In the genomic region with DNA sequence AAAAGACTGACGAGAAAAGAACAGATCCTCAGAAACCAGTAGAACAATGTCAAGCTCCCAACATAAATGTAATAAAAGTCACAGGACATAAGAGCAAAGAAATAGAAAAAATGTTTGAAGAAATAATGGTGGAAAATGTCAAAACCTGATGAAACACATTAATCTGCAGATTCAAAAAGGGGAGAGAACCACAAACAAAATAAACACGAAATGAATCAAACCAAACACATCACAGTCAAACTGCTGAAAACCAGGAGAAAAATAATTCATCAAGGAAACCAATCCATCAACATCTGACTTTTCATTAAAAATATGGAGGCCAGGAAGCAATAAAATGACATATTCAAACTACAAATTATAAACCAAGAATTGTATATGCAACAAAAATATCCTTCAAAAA, we compare ENCODE assay signal across 24 cellular contexts. TPM values are rescaled to one million over a fixed set of nuclear protein-coding genes. Genes with fewer than 3 reads are reported as not detected.
DNase-seq lines count a peak whose midpoint lies in the region; ATAC-seq, FAIRE-seq and TF ChIP-seq lines count a peak whose summit lies in the region.
"Had no signal": no experiment of that assay in that cellular context is flagged by ENCODE, and none has a peak within 500 bp of the region (broad histone marks: within the 10 kb centered on the region; RNA-seq: fewer than 3 reads in every experiment).

No MANE protein-coding gene starts in this region.

- no peak for TF ChIP-seq RAD21 in H1 (IDR thresholded peaks at IDR 0.05 in 1 of 2, conservative IDR thresholded peaks at IDR 0.05 in 1 of 2; ENCODE audit: low read depth in 2 of 2, low read length in 2 of 2)

- CTCF ChIA-PET in HEK293 (lab: Yijun Ruan, JAX), result no interaction called here
- CTCF ChIA-PET in H1 (lab: Charles Lee; ENCODE audit: partially characterized antibody), result no interaction called here

- no peaks in the 10 kb centered on the region for H3K36me3 Mint-ChIP-seq in natural killer cell
- peaks cover 7% of the 10 kb centered on the region for H3K36me3 Mint-ChIP-seq in natural killer cell treated with Interleukin-12 subunit alpha and Interleukin-12 subunit beta and Interleukin-15 and Interleukin-18, amount 100 ng/mL, for 72 hours
- peaks cover 35 to 47% of the 10 kb centered on the region in 2 donors for H3K36me3 Mint-ChIP-seq in stimulated activated naive B cell treated with anti-CD40 and anti-IgM and Interleukin-4, amounts not matched to agents 10 μg/mL and 1 μg/mL and 100 μg/mL, for 72 hours

- intact Hi-C loops in natural killer cell (cut with micrococcal nuclease), result loop anchor here (5.0 kb wide), 1 partner anchor 33 kb away; the partner anchor contains the start of gene TRIM33

- H3K79me1 ChIP-seq in H1 (ENCODE audit: low read depth, low read length), result peaks cover 4% of the 10 kb centered on the region; the same call in 1 of the 2 replicates

- no peak overlapping the region for H2BK5ac ChIP-seq in H1 (ENCODE audit: low read depth, low read length)

- H3K4me3 Mint-ChIP-seq in natural killer cell, result peak overlapping the region; percentile 49
- H3K4me3 Mint-ChIP-seq in natural killer cell treated with Interleukin-12 subunit alpha and Interleukin-12 subunit beta and Interleukin-15 and Interleukin-18, amount 100 ng/mL, for 72 hours, result no peak overlapping the region
- H3K4me3 Mint-ChIP-seq in stimulated activated naive B cell treated with anti-CD40 and anti-IgM and Interleukin-4, amounts not matched to agents 10 μg/mL and 1 μg/mL and 100 μg/mL, for 72 hours, result no peak overlapping the region

- TF ChIP-seq EP300 in H1 (IDR thresholded peaks at IDR 0.05; ENCODE audit: borderline replicate concordance in 1 of 2, low read depth in 2 of 2, low read length in 2 of 2), result no peak

- DNase-seq in natural killer cell (no peak), H1 (ENCODE audit: low read depth in 1 of 2, low spot score in 2 of 2) (no peak), NCI-H82 treated with DMSO at 0.1 percent for 48 hours (lab: John Stamatoyannopoulos, UW; ENCODE audit: unreplicated experiment) (no peak)
- DNase-seq in natural killer cell treated with Interleukin-12 subunit alpha and Interleukin-12 subunit beta and Interleukin-15 and Interleukin-18, amount 100 ng/mL, for 72 hours (ENCODE audit: low spot score), result no peak
- DNase-seq in stimulated activated naive B cell treated with anti-CD40 and anti-IgM and Interleukin-4, amounts not matched to agents 10 μg/mL and 1 μg/mL and 100 μg/mL, for 72 hours, result no peak
- DNase-seq: AML-193, IMR-90, KG1, MG63, NCI-H2029, NCI-H446, NCI-H524 treated with DMSO at 0.1 percent for 48 hours, NCI-H774, PC-9, SJCRH30 had no signal

- no peak overlapping the region for H3K4me3 ChIP-seq in HEK293 (ENCODE audit: low read depth, low read length)
- no peak overlapping the region for H3K4me3 ChIP-seq in H1 (ENCODE audit: extremely low read depth in 1 of 4, insufficient read depth in 2 of 4, low read depth in 3 of 4, low read length in 4 of 4)
- H3K4me3 ChIP-seq: MG63, PC-9, SJCRH30 had no signal

- no peak overlapping the region for H3K4ac ChIP-seq in H1 (replicated peaks; ENCODE audit: insufficient read length, low read depth, low read length)

- no peak overlapping the region for H3K56ac ChIP-seq in H1 (replicated peaks; ENCODE audit: insufficient read length, low read depth, low read length)

- H3K27me3 Mint-ChIP-seq in natural killer cell (ENCODE audit: low read depth in 2 of 2), result no peaks in the 10 kb centered on the region
- H3K27me3 Mint-ChIP-seq in natural killer cell treated with Interleukin-12 subunit alpha and Interleukin-12 subunit beta and Interleukin-15 and Interleukin-18, amount 100 ng/mL, for 72 hours, result no peaks in the 10 kb centered on the region
- no peaks in the 10 kb centered on the region for H3K27me3 Mint-ChIP-seq in stimulated activated naive B cell treated with anti-CD40 and anti-IgM and Interleukin-4, amounts not matched to agents 10 μg/mL and 1 μg/mL and 100 μg/mL, for 72 hours

- no peak overlapping the region for H3K14ac ChIP-seq in H1 (ENCODE audit: insufficient read length)

- 88% methylated on average over 2 of the region's 2 CpGs; no CpG with 5 or more reads in 1 of the 2 experiments for WGBS in H1 (ENCODE audit: extremely low coverage in 1 of 2, insufficient coverage in 1 of 2, insufficient read length in 1 of 2, insufficient replicate concordance in 2 of 2, low coverage in 1 of 2, low lambda C conversion rate in 2 of 2, missing lambda C conversion rate in 1 of 2), 2 experiments

- POLR2A ChIA-PET in HEK293 (lab: Yijun Ruan, JAX) (no interaction called here), H1 (lab: Charles Lee; ENCODE audit: partially characterized antibody) (interaction anchor here (0.5 to 1.2 kb wide), 2 partner anchors 28 to 280 kb away, joined by 3 to 4 read pairs; no protein-coding TSS in a partner anchor)

- no peak overlapping the region for H2AFZ ChIP-seq in H1 (ENCODE audit: low read length)
- H2AFZ ChIP-seq: PC-9 had no signal

- H4K5ac ChIP-seq in H1 (ENCODE audit: insufficient read length, low read depth, low read length), result no peak overlapping the region

- no peak overlapping the region for H3K23ac ChIP-seq in H1 (ENCODE audit: insufficient read length)

- ATAC-seq in natural killer cell, result no peak
- no peak for ATAC-seq in natural killer cell treated with Interleukin-12 subunit alpha and Interleukin-12 subunit beta and Interleukin-15 and Interleukin-18, amount 100 ng/mL, for 72 hours
- no peak for ATAC-seq in stimulated activated naive B cell treated with anti-CD40 and anti-IgM and Interleukin-4, amounts not matched to agents 10 μg/mL and 1 μg/mL and 100 μg/mL, for 72 hours (replicated peaks)
- no peak for ATAC-seq in HG03469 (IDR thresholded peaks at IDR 0.05; ENCODE audit: unreplicated experiment)
- no peak for ATAC-seq in HG03439 (IDR thresholded peaks at IDR 0.05; ENCODE audit: unreplicated experiment)
- ATAC-seq: Right ventricle myocardium inferior, SK-N-SH treated with all-trans-retinoic acid at 6 μM for 48 hours had no signal

- H2BK12ac ChIP-seq in H1 (ENCODE audit: low read depth, low read length), result no peak overlapping the region

- no peaks in the 10 kb centered on the region for H3K4me1 ChIP-seq in HEK293 (ENCODE audit: control insufficient read depth, insufficient read depth, low read length)
- H3K4me1 ChIP-seq in H1 (replicated peaks in 1 of 4; ENCODE audit: control insufficient read depth in 3 of 4, insufficient read depth in 4 of 4, low read length in 3 of 4), result peaks cover 0 to 3% (median 2%) of the 10 kb centered on the region in 4 experiments; a peak in 2 of 7 replicates
- H3K4me1 ChIP-seq: SJCRH30 had no signal

- no peak overlapping the region for H4K91ac ChIP-seq in H1 (replicated peaks; ENCODE audit: insufficient read length, low read length)

- H3K36me3 ChIP-seq in HEK293 (ENCODE audit: control insufficient read depth in 2 of 2, insufficient read depth in 1 of 2, low read length in 2 of 2) (no peaks in the 10 kb centered on the region; a peak in 1 of 3 replicates), H1 (ENCODE audit: control insufficient read depth in 2 of 4, insufficient read depth in 4 of 4, low read length in 3 of 4) (peaks cover 0 to 4% (median 0%) of the 10 kb centered on the region in 4 experiments; a peak in 1 of 8 replicates)

- no peaks in the 10 kb centered on the region for H3K23me2 ChIP-seq in H1 (ENCODE audit: low read depth, low read length)

- no peak overlapping the region for H3K18ac ChIP-seq in H1 (ENCODE audit: extremely low read depth, low read length)

- peaks cover 0 to 4% of the 10 kb centered on the region in 2 donors for H3K9me3 Mint-ChIP-seq in natural killer cell
- peaks cover 5% of the 10 kb centered on the region for H3K9me3 Mint-ChIP-seq in natural killer cell treated with Interleukin-12 subunit alpha and Interleukin-12 subunit beta and Interleukin-15 and Interleukin-18, amount 100 ng/mL, for 72 hours
- H3K9me3 Mint-ChIP-seq in stimulated activated naive B cell treated with anti-CD40 and anti-IgM and Interleukin-4, amounts not matched to agents 10 μg/mL and 1 μg/mL and 100 μg/mL, for 72 hours, result peaks cover 7 to 27% of the 10 kb centered on the region in 2 donors

- TF ChIP-seq CTCF in natural killer cell (IDR thresholded peaks at IDR 0.05) (no peak), HEK293 (tag by site-specific recombination; IDR thresholded peaks at IDR 0.05) (no peak), H1 (IDR thresholded peaks at IDR 0.05; ENCODE audit: control extremely low read depth in 1 of 3, insufficient read depth in 1 of 3, low read depth in 1 of 3, low read length in 3 of 3) (no peak)

- H2BK120ac ChIP-seq in H1 (replicated peaks; ENCODE audit: low read depth, low read length), result no peak overlapping the region

- TF ChIP-seq POLR2A in H1 (IDR thresholded peaks at IDR 0.05; ENCODE audit: control extremely low read depth in 1 of 2, low read depth in 2 of 2, low read length in 2 of 2), result no peak

- peaks cover 5 to 9% of the 10 kb centered on the region in 2 experiments for H4K20me1 ChIP-seq in H1 (replicated peaks in 1 of 2; ENCODE audit: control insufficient read depth in 1 of 2, insufficient read depth in 2 of 2, low read length in 2 of 2)

- peak overlapping the region; percentile 56 to 63 for H3K27ac Mint-ChIP-seq in natural killer cell
- no peak overlapping the region for H3K27ac Mint-ChIP-seq in natural killer cell treated with Interleukin-12 subunit alpha and Interleukin-12 subunit beta and Interleukin-15 and Interleukin-18, amount 100 ng/mL, for 72 hours
- peak overlapping the region; percentile 25 for H3K27ac Mint-ChIP-seq in stimulated activated naive B cell treated with anti-CD40 and anti-IgM and Interleukin-4, amounts not matched to agents 10 μg/mL and 1 μg/mL and 100 μg/mL, for 72 hours

- no peak overlapping the region for H3K4me2 ChIP-seq in H1 (ENCODE audit: insufficient read depth in 1 of 2, low read depth in 2 of 2, low read length in 2 of 2)
- H3K4me2 ChIP-seq: PC-9 had no signal

- no peak overlapping the region for H3K9ac ChIP-seq in H1 (replicated peaks in 1 of 4; ENCODE audit: extremely low read depth in 1 of 4, low read depth in 3 of 4, low read length in 3 of 4)

- FAIRE-seq in H1 (lab: Jason Lieb, UNC), result peak; percentile 50
- FAIRE-seq: A204.1, D721Med, GM18507 had no signal

- H3K79me2 ChIP-seq in H1 (ENCODE audit: control insufficient read depth in 1 of 2, insufficient read depth in 2 of 2, low read length in 2 of 2), result peaks cover 7 to 94% of the 10 kb centered on the region in 2 experiments; a peak in 3 of 4 replicates

- no peak overlapping the region for H2BK15ac ChIP-seq in H1 (ENCODE audit: low read length)

- H2AK5ac ChIP-seq in H1 (ENCODE audit: low read depth, low read length), result no peak overlapping the region

- no peak overlapping the region for H4K8ac ChIP-seq in H1 (ENCODE audit: extremely low read depth, insufficient read depth, low read length)

- H2BK20ac ChIP-seq in H1 (ENCODE audit: low read length), result no peak overlapping the region

- peaks cover 70 to 74% of the 10 kb centered on the region in 2 donors for H3K4me1 Mint-ChIP-seq in natural killer cell
- H3K4me1 Mint-ChIP-seq in natural killer cell treated with Interleukin-12 subunit alpha and Interleukin-12 subunit beta and Interleukin-15 and Interleukin-18, amount 100 ng/mL, for 72 hours (ENCODE audit: low read depth in 2 of 2), result peaks cover 50 to 65% of the 10 kb centered on the region in 2 donors
- peaks cover 32 to 52% of the 10 kb centered on the region in 2 donors for H3K4me1 Mint-ChIP-seq in stimulated activated naive B cell treated with anti-CD40 and anti-IgM and Interleukin-4, amounts not matched to agents 10 μg/mL and 1 μg/mL and 100 μg/mL, for 72 hours

- H3K27me3 ChIP-seq in H1 (replicated peaks in 1 of 4; ENCODE audit: control insufficient read depth in 3 of 4, extremely low read depth in 1 of 4, insufficient read depth in 3 of 4, low read length in 3 of 4), result no peaks in the 10 kb centered on the region
- H3K27me3 ChIP-seq: MG63, SJCRH30 had no signal

- H3K9me3 ChIP-seq in HEK293 (ENCODE audit: control insufficient read depth, insufficient read depth, low read depth, low read length) (no peaks in the 10 kb centered on the region), H1 (ENCODE audit: insufficient read depth in 2 of 2, low read depth in 1 of 2, low read length in 1 of 2) (peaks cover 0 to 4% of the 10 kb centered on the region in 2 experiments; a peak in 1 of 4 replicates)

- H3K27ac ChIP-seq in HEK293 (ENCODE audit: extremely low read depth, low read depth, low read length) (no peak overlapping the region), H1 (ENCODE audit: low read depth, low read length) (no peak overlapping the region)
- H3K27ac ChIP-seq: C4-2B, PC-9, SJCRH30 had no signal

RNA-seq across cellular contexts. Expression of gene TRIM33, which starts 31.9 kb away (rescaled TPM):
- 10 to 100 TPM; 70.6 to 91.5 (median 86.1) TPM for total RNA-seq in natural killer cell
- total RNA-seq in natural killer cell treated with Interleukin-12 subunit alpha and Interleukin-12 subunit beta and Interleukin-15 and Interleukin-18, amount 100 ng/mL, for 72 hours, result 10 to 100 TPM; 48.1 to 55.7 TPM
- 50.8 and 52.3 TPM in 2 replicates for total RNA-seq in H1 (2021; fragmentation: NEBNext Ultra II Directional; extraction: Animal tissue kit (Norgen Biotek cat#: 25700))
- polyA plus RNA-seq in H1 (2011; rRNA removed), result 14.2 and 17.1 TPM in 2 replicates
- 17.6 TPM for polyA plus RNA-seq in H1 (2011; cell fraction: cytosol; rRNA removed)
- 34.3 TPM for polyA plus RNA-seq in H1 (2011; cell fraction: nucleus; rRNA removed)
- polyA plus RNA-seq in H1 (2012, experiment 1 of 2), result 27.7 to 34.0 TPM (median 30.7 TPM) in 4 replicates
- 2.5 TPM for polyA plus RNA-seq in H1 (2012, experiment 2 of 2)
- 40.2 TPM for polyA plus RNA-seq in H1 (2013, experiment 1 of 2)
- 40.9 TPM for polyA plus RNA-seq in H1 (2013, experiment 2 of 2)
- 60.3 and 90.3 TPM in 2 replicates for polyA minus RNA-seq in H1 (2011; rRNA and poly(A)+ RNA removed)
- polyA minus RNA-seq in H1 (2011; cell fraction: cytosol; rRNA and poly(A)+ RNA removed), result 32.5 TPM
- polyA minus RNA-seq in H1 (2011; cell fraction: nucleus; rRNA and poly(A)+ RNA removed), result 67.3 TPM

Comparison
In these comparisons a context has a peak if more than half of its experiments do, and no peak if none do; other contexts are left out.
1. H3K27ac Mint-ChIP-seq: peak in natural killer cell (2 of 2) and stimulated activated naive B cell treated with anti-CD40 and anti-IgM and Interleukin-4, amounts not matched to agents 10 μg/mL and 1 μg/mL and 100 μg/mL, for 72 hours (single experiment); none in natural killer cell treated with Interleukin-12 subunit alpha and Interleukin-12 subunit beta and Interleukin-15 and Interleukin-18, amount 100 ng/mL, for 72 hours (0 of 2).